In genomic region chr1:46411010-46411405, GRCh38 we compare ENCODE assay signal across 19 cellular contexts. TPM values are rescaled to one million over a fixed set of nuclear protein-coding genes. Genes with fewer than 3 reads are reported as not detected.
DNase-seq lines count a peak whose midpoint lies in the region; ATAC-seq, FAIRE-seq and TF ChIP-seq lines count a peak whose summit lies in the region.
"Had no signal": no experiment of that assay in that cellular context is flagged by ENCODE, and none has a peak within 500 bp of the region (broad histone marks: within the 10 kb centered on the region; RNA-seq: fewer than 3 reads in every experiment).

No MANE protein-coding gene starts in this region.

- H3K4me3 ChIP-seq in Loucy (ENCODE audit: low read length, poor library complexity, severe bottlenecking) (no peak overlapping the region), kidney (ENCODE audit: low read length in 2 of 2) (no peak overlapping the region), gastrocnemius medialis (no peak overlapping the region)
- H3K4me3 ChIP-seq: GM23248 had no signal

- H3K27me3 ChIP-seq in Loucy (ENCODE audit: insufficient read depth, low read length, poor library complexity, severe bottlenecking) (no peaks in the 10 kb centered on the region), gastrocnemius medialis (no peaks in the 10 kb centered on the region)

- H3F3A ChIP-seq in Loucy (ENCODE audit: low read depth) = no peaks in the 10 kb centered on the region

- DNase-seq in islet precursor cell = peak; percentile 45
- peak; percentile 75 for DNase-seq in posterior vena cava (ENCODE audit: low spot score)
- no peak for DNase-seq in DMS114 treated with DMSO at 0.1 percent for 48 hours (lab: John Stamatoyannopoulos, UW; ENCODE audit: unreplicated experiment)
- DNase-seq in left colon = no peak
- no peak for DNase-seq in kidney
- DNase-seq in gastrocnemius medialis = no peak
- DNase-seq: C1 segment of cervical spinal cord; Calu3; CD4-positive, alpha-beta T cell; DMS 273 treated with DMSO at 0.1 percent for 48 hours; DMS79; H7 had no signal

- ATAC-seq in left colon (no peak), gastrocnemius medialis (no peak)

- H2AFZ ChIP-seq in Loucy (ENCODE audit: low read length) = no peak overlapping the region
- H2AFZ ChIP-seq: GM23248 had no signal

- TF ChIP-seq CTCF in Loucy (conservative IDR thresholded peaks at IDR 0.05; ENCODE audit: low read length) (0 out of 2 replicates have a peak, but pooled peaks have one; percentile 9), kidney (IDR thresholded peaks at IDR 0.05; ENCODE audit: borderline replicate concordance, extremely low read depth, insufficient read depth) (no peak), gastrocnemius medialis (IDR thresholded peaks at IDR 0.05 in 4 of 5, conservative IDR thresholded peaks at IDR 0.05 in 1 of 5) (no peak)

- in situ Hi-C loops in gastrocnemius medialis (cut with MboI; ENCODE audit: low sequenced_read_pairs in 4 of 4) = loop anchor here in 1 of 4 donors (25.0 kb wide), 1 partner anchor 326 kb away; no protein-coding TSS in a partner anchor

- H3K9me3 ChIP-seq in Loucy (ENCODE audit: insufficient read depth, low read depth, low read length) = no peaks in the 10 kb centered on the region
- H3K9me3 ChIP-seq in kidney (ENCODE audit: control insufficient read depth in 1 of 2, low read length in 2 of 2) = no peaks in the 10 kb centered on the region
- H3K9me3 ChIP-seq in gastrocnemius medialis = no peaks in the 10 kb centered on the region

- H4K20me1 ChIP-seq in Loucy (ENCODE audit: insufficient read depth, low read length, poor library complexity, severe bottlenecking) = no peaks in the 10 kb centered on the region

- intact Hi-C loops in posterior vena cava (cut with DNase I) (no loop called here), left colon (cut with DNase I, micrococcal nuclease) (no loop called here), kidney (cut with DNase I) (no loop called here), gastrocnemius medialis (cut with DNase I; ENCODE audit: low total_unique reads) (no loop called here)

- no peaks in the 10 kb centered on the region for H3K9me2 ChIP-seq in Loucy (replicated peaks; ENCODE audit: low read depth, low read length)

- no peaks in the 10 kb centered on the region for H3K79me2 ChIP-seq in Loucy (ENCODE audit: insufficient read depth, low read length)

- H3K27ac ChIP-seq in kidney (ENCODE audit: low read depth in 2 of 2, low read length in 2 of 2) = no peak overlapping the region
- no peak overlapping the region for H3K27ac ChIP-seq in gastrocnemius medialis
- H3K27ac ChIP-seq: GM23248 had no signal

- H3K4me1 ChIP-seq in Loucy (ENCODE audit: insufficient read depth, low read length, poor library complexity, severe bottlenecking) = no peaks in the 10 kb centered on the region
- H3K4me1 ChIP-seq in kidney (ENCODE audit: control insufficient read depth in 1 of 2, insufficient read depth in 1 of 2, low read depth in 1 of 2, low read length in 2 of 2) = peaks cover 0 to 3% of the 10 kb centered on the region in 2 donors
- peaks cover 3 to 9% of the 10 kb centered on the region in 2 donors for H3K4me1 ChIP-seq in gastrocnemius medialis

- no peak for FAIRE-seq in kidney (lab: Jason Lieb, UNC)
- FAIRE-seq: A204.1, GM12891, HepG2, HTR-8/SVneo had no signal

- H3K36me3 ChIP-seq in Loucy (ENCODE audit: insufficient read depth, low read length) = no peaks in the 10 kb centered on the region
- H3K36me3 ChIP-seq in kidney (ENCODE audit: control insufficient read depth in 1 of 2, insufficient read depth in 2 of 2, low read length in 2 of 2) = peaks cover 7 to 28% of the 10 kb centered on the region in 2 donors
- H3K36me3 ChIP-seq in gastrocnemius medialis = no peaks in the 10 kb centered on the region

- no peak for TF ChIP-seq POLR2A in gastrocnemius medialis (IDR thresholded peaks at IDR 0.05)

- H3K4me2 ChIP-seq in Loucy (ENCODE audit: low read depth, low read length, poor library complexity, severe bottlenecking) = no peak overlapping the region

- H3K9ac ChIP-seq in Loucy (ENCODE audit: low read depth, low read length, poor library complexity, severe bottlenecking) (no peak overlapping the region), kidney (ENCODE audit: low read length in 2 of 2) (no peak overlapping the region)
- H3K9ac ChIP-seq: GM23248 had no signal

RNA-seq across cellular contexts. Expression of gene FAAH, which starts 16.9 kb away (rescaled TPM):
- total RNA-seq in posterior vena cava (1 to 10 TPM; 2.2 to 2.4 TPM), left colon (10 to 100 TPM; 71.1 to 84.5 TPM), kidney (39.3 TPM), gastrocnemius medialis (10 to 100 TPM in 1 of 4 donors, 1 to 10 TPM in 3; 5.2 to 15.6 (median 7.3) TPM)
- 50.7 TPM for polyA plus RNA-seq in kidney (ENCODE audit: insufficient read depth, low read depth, low replicate concordance)
- total RNA-seq: G401 had no signal

Comparison
In these comparisons a context has a peak if more than half of its experiments do, and no peak if none do; other contexts are left out.
1. DNase-seq: peak in islet precursor cell (single experiment) and posterior vena cava (single experiment); none in DMS114 treated with DMSO at 0.1 percent for 48 hours (single experiment), left colon (0 of 2), kidney (single experiment) and gastrocnemius medialis (0 of 2).